In the genomic region with DNA sequence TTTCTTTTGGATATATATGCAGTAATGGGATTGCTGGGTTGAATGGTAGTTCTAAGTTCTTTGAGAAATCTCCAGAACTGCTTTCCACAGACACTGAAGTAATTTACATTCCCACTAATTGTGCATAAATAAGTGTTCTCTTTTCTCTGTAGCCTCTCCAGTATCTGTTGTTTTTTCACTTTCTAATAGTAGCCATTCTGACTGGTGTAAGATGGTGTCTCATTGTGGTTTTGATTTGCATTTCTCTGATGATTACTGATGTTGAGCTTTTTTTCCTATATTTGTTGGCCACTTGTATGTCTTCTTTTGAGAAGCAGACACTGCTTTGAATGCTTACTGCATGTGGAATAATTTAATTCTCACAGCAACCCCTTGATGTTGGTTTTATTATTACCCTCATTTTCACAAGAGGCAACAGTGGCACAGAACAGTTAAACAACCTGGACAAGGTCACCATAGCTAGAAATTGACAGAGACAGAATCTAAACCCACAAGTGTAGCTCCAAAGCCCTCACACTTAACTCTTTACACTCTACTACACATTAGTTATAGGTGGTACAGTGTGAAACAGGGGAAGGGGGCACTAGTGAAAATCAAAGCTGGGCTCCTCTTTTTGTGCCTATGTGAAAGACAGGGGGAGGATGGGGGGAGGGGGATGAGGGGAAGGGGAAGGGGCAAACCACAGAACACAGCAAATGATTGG, we compare ENCODE assay signal across 1 cellular context.
A peak's percentile ranks its signal among the peaks of the same experiment; 100 is the strongest.
TF ChIP-seq lines count a peak whose summit lies in the region.

No MANE protein-coding gene starts in this region.

TF ChIP-seq in GM12878, 131 proteins besides CTCF, POLR2A, EP300 and RAD21 (continued from another document):
- TF ChIP-seq, protein P1, sequence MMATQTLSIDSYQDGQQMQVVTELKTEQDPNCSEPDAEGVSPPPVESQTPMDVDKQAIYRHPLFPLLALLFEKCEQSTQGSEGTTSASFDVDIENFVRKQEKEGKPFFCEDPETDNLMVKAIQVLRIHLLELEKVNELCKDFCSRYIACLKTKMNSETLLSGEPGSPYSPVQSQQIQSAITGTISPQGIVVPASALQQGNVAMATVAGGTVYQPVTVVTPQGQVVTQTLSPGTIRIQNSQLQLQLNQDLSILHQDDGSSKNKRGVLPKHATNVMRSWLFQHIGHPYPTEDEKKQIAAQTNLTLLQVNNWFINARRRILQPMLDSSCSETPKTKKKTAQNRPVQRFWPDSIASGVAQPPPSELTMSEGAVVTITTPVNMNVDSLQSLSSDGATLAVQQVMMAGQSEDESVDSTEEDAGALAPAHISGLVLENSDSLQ (IDR thresholded peaks at IDR 0.05): 0 out of 2 replicates have a peak, but pooled peaks have one; percentile 21
- TF ChIP-seq JUNB (IDR thresholded peaks at IDR 0.05): 0 out of 2 replicates have a peak, but pooled peaks have one; percentile 8
- no peak for TF ChIP-seq HCFC1 (IDR thresholded peaks at IDR 0.05; ENCODE audit: low read length)
- no peak for TF ChIP-seq LARP7 (IDR thresholded peaks at IDR 0.05)
- 0 out of 2 replicates have a peak, but pooled peaks have one; percentile 19 for TF ChIP-seq MXI1 (IDR thresholded peaks at IDR 0.05; ENCODE audit: low read depth, low read length)
- peak; percentile 86 for TF ChIP-seq RUNX3 (IDR thresholded peaks at IDR 0.05; ENCODE audit: low read length)
- TF ChIP-seq, protein P2, sequence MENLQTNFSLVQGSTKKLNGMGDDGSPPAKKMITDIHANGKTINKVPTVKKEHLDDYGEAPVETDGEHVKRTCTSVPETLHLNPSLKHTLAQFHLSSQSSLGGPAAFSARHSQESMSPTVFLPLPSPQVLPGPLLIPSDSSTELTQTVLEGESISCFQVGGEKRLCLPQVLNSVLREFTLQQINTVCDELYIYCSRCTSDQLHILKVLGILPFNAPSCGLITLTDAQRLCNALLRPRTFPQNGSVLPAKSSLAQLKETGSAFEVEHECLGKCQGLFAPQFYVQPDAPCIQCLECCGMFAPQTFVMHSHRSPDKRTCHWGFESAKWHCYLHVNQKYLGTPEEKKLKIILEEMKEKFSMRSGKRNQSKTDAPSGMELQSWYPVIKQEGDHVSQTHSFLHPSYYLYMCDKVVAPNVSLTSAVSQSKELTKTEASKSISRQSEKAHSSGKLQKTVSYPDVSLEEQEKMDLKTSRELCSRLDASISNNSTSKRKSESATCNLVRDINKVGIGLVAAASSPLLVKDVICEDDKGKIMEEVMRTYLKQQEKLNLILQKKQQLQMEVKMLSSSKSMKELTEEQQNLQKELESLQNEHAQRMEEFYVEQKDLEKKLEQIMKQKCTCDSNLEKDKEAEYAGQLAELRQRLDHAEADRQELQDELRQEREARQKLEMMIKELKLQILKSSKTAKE (IDR thresholded peaks at IDR 0.05; ENCODE audit: low read depth, poor library complexity, severe bottlenecking): peak; percentile 39
- 0 out of 2 replicates have a peak, but pooled peaks have one; percentile 32 for TF ChIP-seq NBN (IDR thresholded peaks at IDR 0.05)
- TF ChIP-seq IKZF2 (IDR thresholded peaks at IDR 0.05): peak; percentile 22 to 54; a peak in 1 of 4 replicates
- TF ChIP-seq NFXL1 (IDR thresholded peaks at IDR 0.05; ENCODE audit: borderline replicate concordance): no peak
TF ChIP-seq in GM12878: peak in this region for 11.
